21 cellular contexts compared by ENCODE assay signal in genomic region chr11:6889835-6890234, GRCh38. TPM values are rescaled to one million over a fixed set of nuclear protein-coding genes. Genes with fewer than 3 reads are reported as not detected.
DNase-seq lines count a peak whose midpoint lies in the region; ATAC-seq, FAIRE-seq and TF ChIP-seq lines count a peak whose summit lies in the region.
"Had no signal": no experiment of that assay in that cellular context is flagged by ENCODE, and none has a peak within 500 bp of the region (broad histone marks: within the 10 kb centered on the region; RNA-seq: fewer than 3 reads in every experiment).

No MANE protein-coding gene starts in this region.

- no peak overlapping the region for H2AFZ ChIP-seq in GM12878 (ENCODE audit: control insufficient read depth, low read depth, low read length)
- H2AFZ ChIP-seq: GM23248 had no signal

- TF ChIP-seq POLR2A in GM12891 (IDR thresholded peaks at IDR 0.05; ENCODE audit: low read depth, low read length), result no peak
- no peak for TF ChIP-seq POLR2A in GM12878 (IDR thresholded peaks at IDR 0.05; ENCODE audit: low read depth, low read length)
- TF ChIP-seq POLR2A in adrenal gland (IDR thresholded peaks at IDR 0.05), result no peak
- no peak for TF ChIP-seq POLR2A in esophagus squamous epithelium (IDR thresholded peaks at IDR 0.05)

- CTCF ChIA-PET in GM12878 (lab: Yijun Ruan, JAX), result interaction anchor here (1.4 kb wide), 1 partner anchor 11 kb away, joined by 4 read pairs; no protein-coding TSS in a partner anchor

- TF ChIP-seq CTCF in GM12878 (IDR thresholded peaks at IDR 0.05 in 2 of 3, conservative IDR thresholded peaks at IDR 0.05 in 1 of 3; ENCODE audit: control insufficient read depth in 2 of 3, extremely low read depth in 1 of 3, insufficient read depth in 1 of 3, low read depth in 3 of 3, low read length in 3 of 3) (no peak), adrenal gland (IDR thresholded peaks at IDR 0.05) (no peak), esophagus squamous epithelium (IDR thresholded peaks at IDR 0.05) (no peak)

- H3K36me3 ChIP-seq in GM12878 (ENCODE audit: control insufficient read depth in 2 of 2, insufficient read depth in 2 of 2, low read length in 1 of 2), result no peaks in the 10 kb centered on the region
- no peaks in the 10 kb centered on the region for H3K36me3 ChIP-seq in adrenal gland (replicated peaks in 1 of 2)
- H3K36me3 ChIP-seq in esophagus squamous epithelium, result no peaks in the 10 kb centered on the region

- H3K27me3 ChIP-seq in GM12878 (replicated peaks in 1 of 2; ENCODE audit: control insufficient read depth in 2 of 2, insufficient read depth in 2 of 2, low read length in 1 of 2) (no peaks in the 10 kb centered on the region), adrenal gland (peaks cover 4% of the 10 kb centered on the region), esophagus squamous epithelium (no peaks in the 10 kb centered on the region)

- RAD21 ChIA-PET in GM12878 (lab: Charles Lee; ENCODE audit: unreplicated experiment), result no interaction called here

- H4K20me1 ChIP-seq in GM12878 (ENCODE audit: control insufficient read depth, insufficient read depth), result no peaks in the 10 kb centered on the region

- intact Hi-C loops in GM12878 (cut with micrococcal nuclease; ENCODE audit: unreplicated experiment), result no loop called here
- intact Hi-C loops in adrenal gland (cut with DNase I), result no loop called here
- intact Hi-C loops in esophagus squamous epithelium (cut with DNase I), result no loop called here
- intact Hi-C loops in posterior vena cava (cut with DNase I), result no loop called here

- H3K4me1 ChIP-seq in GM12878 (ENCODE audit: control insufficient read depth, insufficient read depth, low read length), result no peaks in the 10 kb centered on the region
- H3K4me1 ChIP-seq in adrenal gland (replicated peaks in 1 of 2), result no peaks in the 10 kb centered on the region
- H3K4me1 ChIP-seq in esophagus squamous epithelium, result no peaks in the 10 kb centered on the region

- POLR2A ChIA-PET in GM12878 (lab: Charles Lee), result no interaction called here

- H3K4me2 ChIP-seq in GM12878 (ENCODE audit: control insufficient read depth, insufficient read depth), result no peak overlapping the region

- no peak for TF ChIP-seq EP300 in GM12878 (IDR thresholded peaks at IDR 0.05; ENCODE audit: borderline replicate concordance in 1 of 2, control insufficient read depth in 1 of 2, low read depth in 2 of 2, low read length in 2 of 2)

- no peaks in the 10 kb centered on the region for H3K79me2 ChIP-seq in GM12878 (ENCODE audit: control insufficient read depth, insufficient read depth, low read length)

- no peak for FAIRE-seq in GM12891 (lab: Jason Lieb, UNC)
- no peak for FAIRE-seq in GM12878 (lab: Jason Lieb, UNC)
- FAIRE-seq: GM18507, H54, K562 had no signal

- no peak for TF ChIP-seq RAD21 in GM12878 (IDR thresholded peaks at IDR 0.05; ENCODE audit: insufficient read depth, low read depth, low read length)

- no TSS peak for BruUV-seq in GM12878 (replicated peaks; lab: Mats Ljungman, UMichigan)

- H3K27ac ChIP-seq in GM12878 (ENCODE audit: control insufficient read depth, insufficient read depth) (no peak overlapping the region), adrenal gland (no peak overlapping the region), esophagus squamous epithelium (no peak overlapping the region)
- H3K27ac ChIP-seq: GM23248 had no signal

- H3K9me3 ChIP-seq in GM12878 (replicated peaks; ENCODE audit: control insufficient read depth, insufficient read depth, low read length), result no peaks in the 10 kb centered on the region
- H3K9me3 ChIP-seq in adrenal gland (replicated peaks in 1 of 3), result no peaks in the 10 kb centered on the region
- H3K9me3 ChIP-seq in esophagus squamous epithelium, result no peaks in the 10 kb centered on the region

- DNase-seq in GM12891 (ENCODE audit: insufficient read length, low spot score) (no peak), GM12878 (ENCODE audit: low read depth, low spot score) (no peak), adrenal gland (no peak), esophagus squamous epithelium (lab: John Stamatoyannopoulos, UW) (no peak), left lobe of liver (ENCODE audit: low spot score) (no peak), posterior vena cava (ENCODE audit: low spot score) (no peak)
- DNase-seq: ACHN; C1 segment of cervical spinal cord; Calu3; CD4-positive, alpha-beta T cell; DMS 273 treated with DMSO at 0.1 percent for 48 hours; DMS79; GM23248; Karpas-422 had no signal

- in situ Hi-C loops in GM12878 (cut with MboI), result no loop called here

- peak; percentile 57 for ATAC-seq in GM19395 (IDR thresholded peaks at IDR 0.05; ENCODE audit: unreplicated experiment)
- peak; percentile 60 for ATAC-seq in HG02884 (IDR thresholded peaks at IDR 0.05; ENCODE audit: unreplicated experiment)
- peak; percentile 45; the same call in 2 of the 3 replicates for ATAC-seq in GM12878
- no peak for ATAC-seq in left lobe of liver
- ATAC-seq: K562 had no signal

- SMC1A ChIA-PET in GM12878 (lab: Charles Lee; ENCODE audit: uncharacterized antibody, unreplicated experiment), result interaction anchor here (0.6 to 0.8 kb wide), 3 partner anchors 9 to 1160 kb away, joined by 3 read pairs; no protein-coding TSS in a partner anchor

- H3K9ac ChIP-seq in GM12878 (ENCODE audit: control insufficient read depth, insufficient read depth, low read length), result no peak overlapping the region
- H3K9ac ChIP-seq: GM23248 had no signal

- H3K4me3 ChIP-seq in GM12878 (no peak overlapping the region), adrenal gland (no peak overlapping the region), esophagus squamous epithelium (no peak overlapping the region)
- H3K4me3 ChIP-seq: GM23248, K562 had no signal

- 0% methylated on average over 1 of the region's 1 CpG for WGBS in GM12878 (ENCODE audit: insufficient coverage, insufficient replicate concordance, low lambda C conversion rate, missing lambda C conversion rate)
- 83 to 96% (median 89%) methylated on average over 1 of the region's 1 CpG for WGBS in adrenal gland, 4 donors
- 85 to 87% methylated on average over 1 of the region's 1 CpG for WGBS in esophagus squamous epithelium, 2 donors

RNA-seq across cellular contexts. Expression of gene OR2D2, which starts 2.5 kb away (rescaled TPM):
- not detected for polyA plus RNA-seq in GM12891 (2012; ENCODE audit: low read depth, missing spikeins)
- total RNA-seq in GM12878 (2013; cell fraction: nucleolus; rRNA removed), result 8.0 and 9.1 TPM in 2 replicates
- total RNA-seq in GM12878 (2014; rRNA removed) (0.11 TPM in 1 of 2 replicates, not detected in the other), GM12878 (2014; rRNA removed; fragmentation: Illumina TruSeq; extraction: Trizol) (0.23 TPM in 1 of 2 replicates, not detected in the other), GM12878 (2021) (not detected in 2 replicates), adrenal gland (under 1 TPM in 2 of 8 donors, not detected in 6; 0.28 to 0.34 TPM), esophagus squamous epithelium (under 1 TPM in 1 of 4 donors, not detected in 3; 0.40 TPM), left lobe of liver (not detected), posterior vena cava (not detected)
- polyA plus RNA-seq in GM12878 (2011; ENCODE audit: low read depth), result not detected
- polyA plus RNA-seq in GM12878 (2011; rRNA removed) (not detected in 2 replicates), GM12878 (2014; fragmentation: Illumina TruSeq; extraction: Trizol) (not detected in 2 replicates), GM12878 (2014; fragmentation: Nextera tagmentation; extraction: Ambion mirVana) (not detected), GM12878 (2014; rRNA removed) (not detected in 2 replicates), GM12878 (2016; fragmentation: Nextera tagmentation; extraction: Ambion mirVana) (not detected), adrenal gland (not detected)
- polyA plus RNA-seq in GM12878 (2011; cell fraction: cytosol; rRNA removed), result not detected in 2 replicates
- polyA plus RNA-seq in GM12878 (2011; cell fraction: nucleus; rRNA removed), result 0.30 and 0.32 TPM in 2 replicates
- polyA plus RNA-seq in GM12878 (2012), result not detected in 2 replicates
- 2.6 and 3.1 TPM in 2 replicates for polyA minus RNA-seq in GM12878 (2011; rRNA and poly(A)+ RNA removed)
- polyA minus RNA-seq in GM12878 (2011; cell fraction: cytosol; rRNA and poly(A)+ RNA removed), result not detected in 2 replicates
- polyA minus RNA-seq in GM12878 (2011; cell fraction: nucleus; rRNA and poly(A)+ RNA removed), result 1.9 and 6.4 TPM in 2 replicates
- total RNA-seq: A172; Calu3; CD4-positive, alpha-beta T cell; G401 had no signal
- polyA plus RNA-seq: GM23248 had no signal

RNA-seq across cellular contexts. Expression of gene OR10A4, which starts 13.4 kb away (rescaled TPM):
- polyA plus RNA-seq in GM12891 (2012; ENCODE audit: low read depth, missing spikeins), result not detected
- total RNA-seq in GM12878 (2013; cell fraction: nucleolus; rRNA removed), result not detected in 2 replicates
- total RNA-seq in GM12878 (2014; rRNA removed), result not detected in 2 replicates
- total RNA-seq in GM12878 (2014; rRNA removed; fragmentation: Illumina TruSeq; extraction: Trizol), result not detected in 2 replicates
- total RNA-seq in GM12878 (2021), result not detected in 2 replicates
- polyA plus RNA-seq in GM12878 (2011; ENCODE audit: low read depth), result not detected
- not detected in 2 replicates for polyA plus RNA-seq in GM12878 (2011; rRNA removed)
- not detected in 2 replicates for polyA plus RNA-seq in GM12878 (2011; cell fraction: cytosol; rRNA removed)
- not detected in 2 replicates for polyA plus RNA-seq in GM12878 (2011; cell fraction: nucleus; rRNA removed)
- polyA plus RNA-seq in GM12878 (2012), result not detected in 2 replicates
- not detected in 2 replicates for polyA plus RNA-seq in GM12878 (2014; fragmentation: Illumina TruSeq; extraction: Trizol)
- not detected for polyA plus RNA-seq in GM12878 (2014; fragmentation: Nextera tagmentation; extraction: Ambion mirVana)
- not detected in 2 replicates for polyA plus RNA-seq in GM12878 (2014; rRNA removed)
- polyA plus RNA-seq in GM12878 (2016; fragmentation: Nextera tagmentation; extraction: Ambion mirVana), result not detected
- polyA minus RNA-seq in GM12878 (2011; rRNA and poly(A)+ RNA removed), result not detected in 2 replicates
- not detected in 2 replicates for polyA minus RNA-seq in GM12878 (2011; cell fraction: cytosol; rRNA and poly(A)+ RNA removed)
- not detected in 2 replicates for polyA minus RNA-seq in GM12878 (2011; cell fraction: nucleus; rRNA and poly(A)+ RNA removed)
- total RNA-seq in adrenal gland, result not detected
- not detected for polyA plus RNA-seq in adrenal gland
- not detected for total RNA-seq in esophagus squamous epithelium
- total RNA-seq in left lobe of liver, result not detected
- not detected for total RNA-seq in posterior vena cava
- total RNA-seq: A172; Calu3; CD4-positive, alpha-beta T cell; G401; GM23248; K562 had no signal
- polyA plus RNA-seq: GM23248, K562 had no signal

RNA-seq across cellular contexts. Expression of gene OR10A2, which starts 27.0 kb away (rescaled TPM):
- polyA plus RNA-seq in GM12891 (2012; ENCODE audit: low read depth, missing spikeins), result not detected
- not detected in 2 replicates for total RNA-seq in GM12878 (2013; cell fraction: nucleolus; rRNA removed)
- total RNA-seq in GM12878 (2014; rRNA removed) (not detected in 2 replicates), GM12878 (2014; rRNA removed; fragmentation: Illumina TruSeq; extraction: Trizol) (not detected in 2 replicates), GM12878 (2021) (not detected in 2 replicates), adrenal gland (not detected), esophagus squamous epithelium (not detected), left lobe of liver (not detected), posterior vena cava (not detected)
- not detected for polyA plus RNA-seq in GM12878 (2011; ENCODE audit: low read depth)
- polyA plus RNA-seq in GM12878 (2011; rRNA removed) (not detected in 2 replicates), GM12878 (2014; fragmentation: Illumina TruSeq; extraction: Trizol) (not detected in 2 replicates), GM12878 (2014; fragmentation: Nextera tagmentation; extraction: Ambion mirVana) (not detected), GM12878 (2014; rRNA removed) (not detected in 2 replicates), GM12878 (2016; fragmentation: Nextera tagmentation; extraction: Ambion mirVana) (under 1 TPM; 0.04 to 0.06 TPM), adrenal gland (not detected)
- not detected in 2 replicates for polyA plus RNA-seq in GM12878 (2011; cell fraction: cytosol; rRNA removed)
- polyA plus RNA-seq in GM12878 (2011; cell fraction: nucleus; rRNA removed), result not detected in 2 replicates
- polyA plus RNA-seq in GM12878 (2012), result 0.01 TPM in 1 of 2 replicates, not detected in the other
- not detected in 2 replicates for polyA minus RNA-seq in GM12878 (2011; rRNA and poly(A)+ RNA removed)
- polyA minus RNA-seq in GM12878 (2011; cell fraction: cytosol; rRNA and poly(A)+ RNA removed), result not detected in 2 replicates
- polyA minus RNA-seq in GM12878 (2011; cell fraction: nucleus; rRNA and poly(A)+ RNA removed), result not detected in 2 replicates
- total RNA-seq: A172; Calu3; CD4-positive, alpha-beta T cell; G401; GM23248; K562 had no signal

RNA-seq across cellular contexts. Expression of gene OR2D3, which starts 31.0 kb away (rescaled TPM):
- polyA plus RNA-seq in GM12891 (2012; ENCODE audit: low read depth, missing spikeins), result not detected
- not detected in 2 replicates for total RNA-seq in GM12878 (2013; cell fraction: nucleolus; rRNA removed)
- total RNA-seq in GM12878 (2014; rRNA removed) (not detected in 2 replicates), GM12878 (2014; rRNA removed; fragmentation: Illumina TruSeq; extraction: Trizol) (not detected in 2 replicates), GM12878 (2021) (not detected in 2 replicates), adrenal gland (not detected), esophagus squamous epithelium (not detected), left lobe of liver (not detected), posterior vena cava (not detected)
- not detected for polyA plus RNA-seq in GM12878 (2011; ENCODE audit: low read depth)
- polyA plus RNA-seq in GM12878 (2011; rRNA removed) (not detected in 2 replicates), GM12878 (2014; fragmentation: Illumina TruSeq; extraction: Trizol) (not detected in 2 replicates), GM12878 (2014; fragmentation: Nextera tagmentation; extraction: Ambion mirVana) (not detected), GM12878 (2014; rRNA removed) (not detected in 2 replicates), GM12878 (2016; fragmentation: Nextera tagmentation; extraction: Ambion mirVana) (under 1 TPM in 1 of 2 experiments, not detected in 1; 0.20 TPM), adrenal gland (not detected)
- not detected in 2 replicates for polyA plus RNA-seq in GM12878 (2011; cell fraction: cytosol; rRNA removed)
- not detected in 2 replicates for polyA plus RNA-seq in GM12878 (2011; cell fraction: nucleus; rRNA removed)
- not detected in 2 replicates for polyA plus RNA-seq in GM12878 (2012)
- polyA minus RNA-seq in GM12878 (2011; rRNA and poly(A)+ RNA removed), result not detected in 2 replicates
- not detected in 2 replicates for polyA minus RNA-seq in GM12878 (2011; cell fraction: cytosol; rRNA and poly(A)+ RNA removed)
- not detected in 2 replicates for polyA minus RNA-seq in GM12878 (2011; cell fraction: nucleus; rRNA and poly(A)+ RNA removed)
- total RNA-seq: A172; Calu3; CD4-positive, alpha-beta T cell; G401; GM23248; K562 had no signal

RNA-seq across cellular contexts. Expression of gene ZNF215, which starts 36.4 kb away (rescaled TPM):
- polyA plus RNA-seq in GM12891 (2012; ENCODE audit: low read depth, missing spikeins), result 1.5 TPM
- 18.7 TPM in 2 replicates for total RNA-seq in GM12878 (2013; cell fraction: nucleolus; rRNA removed)
- 2.5 and 2.6 TPM in 2 replicates for total RNA-seq in GM12878 (2014; rRNA removed)
- 2.4 and 3.1 TPM in 2 replicates for total RNA-seq in GM12878 (2014; rRNA removed; fragmentation: Illumina TruSeq; extraction: Trizol)
- total RNA-seq in GM12878 (2021), result 1.9 and 2.4 TPM in 2 replicates
- 1.4 TPM for polyA plus RNA-seq in GM12878 (2011; ENCODE audit: low read depth)
- polyA plus RNA-seq in GM12878 (2011; rRNA removed), result 3.7 and 4.7 TPM in 2 replicates
- 1.3 and 1.4 TPM in 2 replicates for polyA plus RNA-seq in GM12878 (2011; cell fraction: cytosol; rRNA removed)
- 4.3 and 4.7 TPM in 2 replicates for polyA plus RNA-seq in GM12878 (2011; cell fraction: nucleus; rRNA removed)
- polyA plus RNA-seq in GM12878 (2012), result 2.1 and 2.2 TPM in 2 replicates
- polyA plus RNA-seq in GM12878 (2014; fragmentation: Illumina TruSeq; extraction: Trizol), result 1.4 and 2.7 TPM in 2 replicates
- polyA plus RNA-seq in GM12878 (2014; fragmentation: Nextera tagmentation; extraction: Ambion mirVana), result 1 to 10 TPM; 1.5 to 3.2 TPM
- polyA plus RNA-seq in GM12878 (2014; rRNA removed), result 1.7 and 2.2 TPM in 2 replicates
- polyA plus RNA-seq in GM12878 (2016; fragmentation: Nextera tagmentation; extraction: Ambion mirVana), result 1 to 10 TPM; 1.6 to 2.0 TPM
- 4.6 and 5.9 TPM in 2 replicates for polyA minus RNA-seq in GM12878 (2011; rRNA and poly(A)+ RNA removed)
- polyA minus RNA-seq in GM12878 (2011; cell fraction: cytosol; rRNA and poly(A)+ RNA removed), result 1.3 and 3.0 TPM in 2 replicates
- 6.4 and 9.2 TPM in 2 replicates for polyA minus RNA-seq in GM12878 (2011; cell fraction: nucleus; rRNA and poly(A)+ RNA removed)
- total RNA-seq in adrenal gland, result 1 to 10 TPM in 5 of 8 donors, under 1 TPM in 3; 0.51 to 2.6 (median 1.4) TPM
- polyA plus RNA-seq in adrenal gland, result 1 to 10 TPM in 1 of 3 donors, under 1 TPM in 2; 0.34 to 2.6 (median 0.64) TPM
- total RNA-seq in esophagus squamous epithelium, result 1 to 10 TPM in 3 of 4 donors, under 1 TPM in 1; 0.91 to 3.2 (median 2.0) TPM
- 0.10 TPM for total RNA-seq in left lobe of liver
- total RNA-seq in posterior vena cava, result 1 to 10 TPM; 1.3 to 1.5 TPM
- total RNA-seq: A172 had no signal
